8 cellular contexts compared by ENCODE assay signal in the genomic region with DNA sequence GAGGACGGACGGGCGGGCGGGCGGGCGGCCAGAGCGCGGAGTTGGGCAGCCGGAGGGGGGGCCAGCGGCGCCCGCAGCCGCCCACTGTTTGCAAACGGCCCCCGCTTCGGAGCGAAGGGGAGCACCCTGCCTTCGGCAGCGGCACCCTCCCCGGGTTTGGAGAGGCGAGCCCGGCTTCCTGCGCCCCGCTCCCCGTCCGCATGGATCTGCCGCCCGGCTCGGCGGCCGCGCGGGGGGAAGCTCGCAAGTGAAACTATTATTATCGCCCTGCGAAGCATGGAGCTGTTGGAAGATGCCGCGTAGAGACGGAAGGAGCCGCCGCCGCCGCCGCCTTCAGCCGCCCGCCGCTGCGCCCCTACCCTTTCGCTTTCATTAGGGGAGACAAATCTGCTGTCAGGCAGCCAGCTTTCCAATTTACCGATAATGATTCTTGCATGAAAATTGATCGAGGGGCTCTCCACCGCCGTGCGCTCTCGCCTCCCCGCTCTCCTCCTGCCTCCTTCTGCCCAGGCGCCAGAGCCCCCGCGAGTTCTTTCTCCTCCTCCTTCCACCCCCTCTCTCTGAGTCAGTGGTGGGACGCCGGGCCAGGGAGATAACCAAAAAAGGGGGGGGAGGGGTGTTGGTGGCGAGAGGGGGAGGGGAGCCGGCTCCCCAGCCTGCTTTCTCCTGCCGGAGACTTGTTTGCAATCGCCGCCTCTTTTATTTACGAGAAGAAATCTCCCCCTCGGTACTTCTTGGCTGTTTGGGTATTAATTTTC. TPM values are rescaled to one million over a fixed set of nuclear protein-coding genes. Genes with fewer than 3 reads are reported as not detected.
DNase-seq lines count a peak whose midpoint lies in the region; ATAC-seq and TF ChIP-seq lines count a peak whose summit lies in the region.

No MANE protein-coding gene starts in this region.

- peak overlapping the region; percentile 80 for H3K4me3 ChIP-seq in fibroblast of the aortic adventitia (ENCODE audit: low read depth, low read length)

- ATAC-seq in Right ventricle myocardium inferior (peak; percentile 54), GM19351 (IDR thresholded peaks at IDR 0.05; ENCODE audit: unreplicated experiment) (no peak)

- TF ChIP-seq CTCF in fibroblast of the aortic adventitia (IDR thresholded peaks at IDR 0.05; ENCODE audit: insufficient read depth, low read length), result no peak

- DNase-seq in Right ventricle myocardium inferior (ENCODE audit: missing footprints), result peak; percentile 79
- DNase-seq in cardiac septum (ENCODE audit: low spot score), result no peak
- DNase-seq in activated T-helper 9 cell treated with anti-CD3 and anti-CD28 coated beads, Interleukin-2, amount 50 U/mL, for 16 hours (ENCODE audit: low read depth), result peak; percentile 53
- peak; percentile 77 for DNase-seq in fibroblast of the aortic adventitia (ENCODE audit: low read depth)
- peak; percentile 59 for DNase-seq in occipital lobe (lab: John Stamatoyannopoulos, UW)
- peak; percentile 75 for DNase-seq in ureter (ENCODE audit: low spot score)

- intact Hi-C loops in Right ventricle myocardium inferior (cut with DNase I), result loop anchor here (5.0 kb wide), 3 partner anchors 38 to 133 kb away; no protein-coding TSS in a partner anchor
- intact Hi-C loops in cardiac septum (cut with DNase I), result loop anchor here (2.0 to 10.0 kb wide), 3 partner anchors 56 to 160 kb away; no protein-coding TSS in a partner anchor

TF ChIP-seq in PFSK-1, 5 proteins besides CTCF, POLR2A, EP300 and RAD21:
- TF ChIP-seq POLR2AphosphoS5 (IDR thresholded peaks at IDR 0.05; ENCODE audit: low read depth, low read length) (0 out of 2 replicates have a peak, but pooled peaks have one; percentile 43), TAF1 (IDR thresholded peaks at IDR 0.05; ENCODE audit: borderline replicate concordance, insufficient read depth, low read length) (no peak)

RNA-seq across cellular contexts. Expression of gene GSE1, which starts 58.2 kb away (rescaled TPM):
- total RNA-seq in Right ventricle myocardium inferior, result 28.9 TPM
- total RNA-seq in cardiac septum, result 56.4 TPM
- polyA plus RNA-seq in PFSK-1 (2012; ENCODE audit: insufficient read length, low read depth), result 148 TPM
- total RNA-seq in fibroblast of the aortic adventitia (ENCODE audit: low replicate concordance), result 23.1 and 25.2 TPM in 2 replicates
- total RNA-seq in occipital lobe, result 18.4 TPM
- total RNA-seq in ureter, result 49.8 TPM
